ENCODE assay signal across 15 cellular contexts in genomic region chr9:126979461-126979860, GRCh38.
"Had no signal": no experiment of that assay in that cellular context is flagged by ENCODE, and none has a peak within 500 bp of the region (broad histone marks: within the 10 kb centered on the region; RNA-seq: fewer than 3 reads in every experiment).

No MANE protein-coding gene starts in this region.

- H3K27ac ChIP-seq: colonic mucosa, gastrocnemius medialis, left ventricle myocardium inferior, tibial nerve had no signal

- H3K36me3 ChIP-seq: colonic mucosa, gastrocnemius medialis, tibial nerve had no signal

- ATAC-seq: activated CD8-positive, alpha-beta memory T cell treated with anti-CD3 and anti-CD28 coated beads, Interleukin-2, amount 10 ng/mL, durations not matched to agents 7 days and 5 days; gastrocnemius medialis; WTC11 had no signal

- H3K4me1 ChIP-seq: colonic mucosa, tibial nerve had no signal

- H3K27me3 ChIP-seq: colonic mucosa, gastrocnemius medialis, tibial nerve had no signal

- H3K27ac Mint-ChIP-seq: activated CD4-positive, alpha-beta memory T cell treated with anti-CD3 and anti-CD28 coated beads for 36 hours; activated CD8-positive, alpha-beta memory T cell treated with anti-CD3 and anti-CD28 coated beads, Interleukin-2, amount 10 ng/mL, durations not matched to agents 7 days and 5 days; activated naive CD8-positive, alpha-beta T cell treated with anti-CD3 and anti-CD28 coated beads for 36 hours; WTC11 had no signal

- H3K4me3 ChIP-seq: colonic mucosa, gastrocnemius medialis, left ventricle myocardium inferior, tibial nerve had no signal

- H3K4me3 Mint-ChIP-seq: activated CD4-positive, alpha-beta memory T cell treated with anti-CD3 and anti-CD28 coated beads for 36 hours; activated CD8-positive, alpha-beta memory T cell treated with anti-CD3 and anti-CD28 coated beads, Interleukin-2, amount 10 ng/mL, durations not matched to agents 7 days and 5 days; activated naive CD8-positive, alpha-beta T cell treated with anti-CD3 and anti-CD28 coated beads for 36 hours; WTC11 had no signal

- H3K9me3 ChIP-seq: colonic mucosa, gastrocnemius medialis had no signal

- DNase-seq: activated CD4-positive, alpha-beta memory T cell treated with anti-CD3 and anti-CD28 coated beads for 36 hours; activated CD4-positive, alpha-beta T cell treated with anti-CD3 and anti-CD28 coated beads for 4 hours; activated CD8-positive, alpha-beta memory T cell treated with anti-CD3 and anti-CD28 coated beads, Interleukin-2, amount 10 ng/mL, durations not matched to agents 7 days and 5 days; activated naive CD8-positive, alpha-beta T cell treated with anti-CD3 and anti-CD28 coated beads for 36 hours; amniotic stem cell; colonic mucosa; erythroblast; gastrocnemius medialis; head of caudate nucleus; kidney glomerular epithelial cell; left ventricle myocardium inferior; stimulated activated CD4-positive, alpha-beta T cell treated with anti-CD3 and anti-CD28 coated beads, Interleukin-2, amount 100 ng/mL, for 24 hours; stimulated activated naive CD4-positive, alpha-beta T cell treated with Interleukin-2 at 50 U/mL for 16 hours had no signal

- H3K4me1 Mint-ChIP-seq: WTC11 had no signal
